9 cellular contexts compared by ENCODE assay signal in the genomic region with DNA sequence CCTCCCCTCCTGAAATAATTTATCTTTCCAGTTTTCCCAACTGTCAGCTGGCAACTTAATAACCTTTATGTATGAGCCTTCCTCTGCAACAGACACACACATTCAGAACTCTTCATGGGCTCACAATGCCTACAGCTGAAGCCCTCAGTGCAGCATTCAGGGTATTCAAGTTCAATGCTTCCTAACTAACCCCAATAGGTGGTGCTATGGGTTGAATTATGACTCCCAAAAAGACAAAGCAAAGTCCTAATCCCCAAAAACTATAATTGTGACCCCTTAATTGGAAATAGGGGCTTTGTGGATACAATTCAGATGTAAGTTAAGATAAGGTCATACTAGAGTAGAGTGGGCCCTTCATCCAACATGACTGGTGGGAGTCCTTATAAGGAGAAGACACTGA.
DNase-seq lines count a peak whose midpoint lies in the region; ATAC-seq, FAIRE-seq and TF ChIP-seq lines count a peak whose summit lies in the region.
"Had no signal": no experiment of that assay in that cellular context is flagged by ENCODE, and none has a peak within 500 bp of the region (broad histone marks: within the 10 kb centered on the region; RNA-seq: fewer than 3 reads in every experiment).

No MANE protein-coding gene starts in this region.

- in situ Hi-C loops in IMR-90 (cut with MboI; ENCODE audit: low sequenced_read_pairs) = no loop called here

- H3K27me3 Mint-ChIP-seq in astrocyte (ENCODE audit: low read depth, unreplicated experiment) = no peaks in the 10 kb centered on the region

- no peak overlapping the region for H2BK5ac ChIP-seq in IMR-90 (ENCODE audit: low read depth, low read length, poor library complexity, severe bottlenecking)

- H2AK5ac ChIP-seq in IMR-90 (ENCODE audit: low read depth, low read length) = no peak overlapping the region

- TF ChIP-seq POLR2A in IMR-90 (IDR thresholded peaks at IDR 0.05; ENCODE audit: low read depth, low read length) = no peak
- TF ChIP-seq POLR2A in suprapubic skin (IDR thresholded peaks at IDR 0.05) = no peak

- CTCF ChIA-PET in IMR-90 (lab: Yijun Ruan, JAX) = no interaction called here

- no peaks in the 10 kb centered on the region for H3K79me1 ChIP-seq in IMR-90 (ENCODE audit: low read depth in 1 of 2, low read length in 2 of 2)

- no peak overlapping the region for H4K91ac ChIP-seq in IMR-90 (ENCODE audit: insufficient read depth, low read depth, low read length)

- H3K79me2 ChIP-seq in astrocyte (ENCODE audit: insufficient read depth, low read length) = no peaks in the 10 kb centered on the region

- H3K4me3 ChIP-seq in IMR-90 (ENCODE audit: insufficient read depth, low read depth, low read length) (no peak overlapping the region), astrocyte (ENCODE audit: insufficient read depth, low read depth, low read length) (no peak overlapping the region), suprapubic skin (no peak overlapping the region), MG63 (no peak overlapping the region)
- H3K4me3 ChIP-seq: transverse colon had no signal

- no peak overlapping the region for H3K18ac ChIP-seq in IMR-90 (ENCODE audit: low read depth, low read length)

- H4K20me1 ChIP-seq in IMR-90 (ENCODE audit: insufficient read depth, low read length) (no peaks in the 10 kb centered on the region), astrocyte (ENCODE audit: insufficient read depth, low read length) (no peaks in the 10 kb centered on the region)

- ATAC-seq in IMR-90 (ENCODE audit: low read depth) = no peak
- ATAC-seq in left lobe of liver = peak; percentile 44

- H3K4ac ChIP-seq in IMR-90 (ENCODE audit: low read depth, low read length) = no peak overlapping the region

- H3K9me1 ChIP-seq in IMR-90 (ENCODE audit: insufficient read depth, low read length) = no peaks in the 10 kb centered on the region

- no peak overlapping the region for H2BK15ac ChIP-seq in IMR-90 (ENCODE audit: low read depth, low read length)

- H2AFZ ChIP-seq in IMR-90 (replicated peaks; ENCODE audit: low read length, poor library complexity) (no peak overlapping the region), astrocyte (ENCODE audit: low read depth, low read length) (no peak overlapping the region)

- no peak overlapping the region for H3K23ac ChIP-seq in IMR-90 (ENCODE audit: low read depth, low read length)

- H3K4me3 Mint-ChIP-seq in astrocyte (ENCODE audit: unreplicated experiment) = no peak overlapping the region

- H3K36me3 Mint-ChIP-seq in astrocyte (ENCODE audit: low read depth, unreplicated experiment) = no peaks in the 10 kb centered on the region

- H3K9me3 Mint-ChIP-seq in astrocyte (ENCODE audit: unreplicated experiment) = no peaks in the 10 kb centered on the region

- no peak overlapping the region for H3K27ac Mint-ChIP-seq in astrocyte (ENCODE audit: unreplicated experiment)

- no peak overlapping the region for H4K8ac ChIP-seq in IMR-90 (ENCODE audit: low read depth in 2 of 2, low read length in 2 of 2)

- DNase-seq in GM10266 (ENCODE audit: extremely low spot score) = no peak
- DNase-seq in IMR-90 = peak; percentile 21
- DNase-seq in astrocyte (ENCODE audit: low read depth) = no peak
- DNase-seq in left lobe of liver (ENCODE audit: low spot score) = no peak
- DNase-seq in suprapubic skin (ENCODE audit: low spot score in 2 of 2) = no peak
- DNase-seq in MG63 = no peak
- no peak for DNase-seq in frontal cortex (ENCODE audit: low spot score in 2 of 2)
- DNase-seq: transverse colon had no signal

- peaks cover 3% of the 10 kb centered on the region; the same call in 1 of the 2 replicates for H3K9me3 ChIP-seq in IMR-90 (ENCODE audit: control insufficient read depth, insufficient read depth, low read length)
- H3K9me3 ChIP-seq in astrocyte (ENCODE audit: insufficient read depth, low read depth, low read length) = no peaks in the 10 kb centered on the region
- no peaks in the 10 kb centered on the region for H3K9me3 ChIP-seq in suprapubic skin
- H3K9me3 ChIP-seq in MG63 = no peaks in the 10 kb centered on the region
- H3K9me3 ChIP-seq: transverse colon had no signal

- H3K9ac ChIP-seq in IMR-90 (ENCODE audit: low read depth, low read length) (no peak overlapping the region), astrocyte (ENCODE audit: low read length) (no peak overlapping the region)

- H3K4me2 ChIP-seq in IMR-90 (ENCODE audit: low read depth, low read length) (no peak overlapping the region), astrocyte (ENCODE audit: low read length) (no peak overlapping the region)

- BruUV-seq in IMR-90 (replicated peaks; lab: Mats Ljungman, UMichigan) = no TSS peak

- H3K27ac ChIP-seq in IMR-90 (ENCODE audit: insufficient read depth, low read length) (no peak overlapping the region), astrocyte (ENCODE audit: low read depth, low read length) (no peak overlapping the region), suprapubic skin (no peak overlapping the region)
- H3K27ac ChIP-seq: transverse colon had no signal

- H2AK9ac ChIP-seq in IMR-90 (replicated peaks; ENCODE audit: low read depth, low read length, poor library complexity) = no peak overlapping the region

- TF ChIP-seq EP300 in suprapubic skin (IDR thresholded peaks at IDR 0.05) = no peak

- FAIRE-seq in astrocyte (lab: Jason Lieb, UNC) (no peak), frontal cortex (lab: Jason Lieb, UNC) (no peak)
- FAIRE-seq: endothelial cell of umbilical vein had no signal

- POLR2A ChIA-PET in IMR-90 (lab: Charles Lee; ENCODE audit: unreplicated experiment) = no interaction called here

- H3K4me1 ChIP-seq in IMR-90 (ENCODE audit: control insufficient read depth, insufficient read depth, low read length) (no peaks in the 10 kb centered on the region), astrocyte (ENCODE audit: insufficient read depth, low read length) (no peaks in the 10 kb centered on the region), suprapubic skin (no peaks in the 10 kb centered on the region)
- H3K4me1 ChIP-seq: transverse colon had no signal

- H3K14ac ChIP-seq in IMR-90 (replicated peaks; ENCODE audit: low read depth, low read length) = no peak overlapping the region

- peak; percentile 14; the same call in 1 of the 2 replicates for TF ChIP-seq RAD21 in IMR-90 (IDR thresholded peaks at IDR 0.05; ENCODE audit: low read length)

- intact Hi-C loops in IMR-90 (cut with micrococcal nuclease) = loop anchor here (10.0 kb wide), 1 partner anchor 296 kb away; a partner anchor contains a TSS

- no peaks in the 10 kb centered on the region for H3K36me3 ChIP-seq in IMR-90 (ENCODE audit: control insufficient read depth, insufficient read depth, low read length)
- no peaks in the 10 kb centered on the region for H3K36me3 ChIP-seq in astrocyte (ENCODE audit: insufficient read depth, low read length)
- H3K36me3 ChIP-seq in suprapubic skin = no peaks in the 10 kb centered on the region
- H3K36me3 ChIP-seq in MG63 = no peaks in the 10 kb centered on the region
- H3K36me3 ChIP-seq: transverse colon had no signal

- no peak overlapping the region for H2BK120ac ChIP-seq in IMR-90 (ENCODE audit: low read depth, low read length)

- H2BK20ac ChIP-seq in IMR-90 (ENCODE audit: low read depth, low read length) = no peak overlapping the region

- TF ChIP-seq CTCF in GM10266 (IDR thresholded peaks at IDR 0.05; ENCODE audit: control insufficient read depth, insufficient read depth, low read depth, missing control alignments) = peak; percentile 28
- TF ChIP-seq CTCF in IMR-90 (conservative IDR thresholded peaks at IDR 0.05; ENCODE audit: low read depth, low read length) = peak; percentile 33
- peak; percentile 33 for TF ChIP-seq CTCF in astrocyte (IDR thresholded peaks at IDR 0.05; ENCODE audit: insufficient read depth, low read depth, low read length)
- TF ChIP-seq CTCF in suprapubic skin (IDR thresholded peaks at IDR 0.05) = no peak

- no peak overlapping the region for H3K56ac ChIP-seq in IMR-90 (ENCODE audit: extremely low read depth, insufficient read depth, low read length)

- H3K27me3 ChIP-seq in IMR-90 (ENCODE audit: control insufficient read depth, insufficient read depth, low read length) (peaks cover 5% of the 10 kb centered on the region; the same call in 1 of the 2 replicates), astrocyte (ENCODE audit: insufficient read depth, low read length) (no peaks in the 10 kb centered on the region), suprapubic skin (no peaks in the 10 kb centered on the region), MG63 (no peaks in the 10 kb centered on the region)
- H3K27me3 ChIP-seq: transverse colon had no signal

- H4K5ac ChIP-seq in IMR-90 (ENCODE audit: low read depth, low read length) = no peak overlapping the region

- no peaks in the 10 kb centered on the region for H3K4me1 Mint-ChIP-seq in astrocyte (ENCODE audit: low read depth, unreplicated experiment)

- dilution Hi-C loops in IMR-90 (cut with HindIII; ENCODE audit: low sequenced_read_pairs, unreplicated experiment) = no loop called here

TF ChIP-seq in IMR-90, 13 proteins besides CTCF, POLR2A, EP300 and RAD21 (continues in another document):
- TF ChIP-seq CHD1 (IDR thresholded peaks at IDR 0.05; ENCODE audit: low read depth, low read length) = no peak
- TF ChIP-seq BHLHE40 (IDR thresholded peaks at IDR 0.05; ENCODE audit: low read depth, low read length) = no peak
- TF ChIP-seq RFX5 (IDR thresholded peaks at IDR 0.05; ENCODE audit: low read depth, low read length) = no peak
- TF ChIP-seq, protein P1, sequence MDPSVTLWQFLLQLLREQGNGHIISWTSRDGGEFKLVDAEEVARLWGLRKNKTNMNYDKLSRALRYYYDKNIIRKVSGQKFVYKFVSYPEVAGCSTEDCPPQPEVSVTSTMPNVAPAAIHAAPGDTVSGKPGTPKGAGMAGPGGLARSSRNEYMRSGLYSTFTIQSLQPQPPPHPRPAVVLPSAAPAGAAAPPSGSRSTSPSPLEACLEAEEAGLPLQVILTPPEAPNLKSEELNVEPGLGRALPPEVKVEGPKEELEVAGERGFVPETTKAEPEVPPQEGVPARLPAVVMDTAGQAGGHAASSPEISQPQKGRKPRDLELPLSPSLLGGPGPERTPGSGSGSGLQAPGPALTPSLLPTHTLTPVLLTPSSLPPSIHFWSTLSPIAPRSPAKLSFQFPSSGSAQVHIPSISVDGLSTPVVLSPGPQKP (IDR thresholded peaks at IDR 0.05; ENCODE audit: borderline replicate concordance, low read depth, low read length) = no peak
- no peak for TF ChIP-seq MAFK (IDR thresholded peaks at IDR 0.05; ENCODE audit: low read depth, low read length)
- TF ChIP-seq FOS (IDR thresholded peaks at IDR 0.05; ENCODE audit: low read depth, low read length) = no peak
- TF ChIP-seq MXI1 (IDR thresholded peaks at IDR 0.05; ENCODE audit: borderline replicate concordance, low read depth, low read length) = no peak
- TF ChIP-seq RCOR1 (IDR thresholded peaks at IDR 0.05; ENCODE audit: insufficient replicate concordance, low read length) = no peak
- no peak for TF ChIP-seq NFE2L2 (IDR thresholded peaks at IDR 0.05; ENCODE audit: low read depth, low read length)
- TF ChIP-seq MAZ (IDR thresholded peaks at IDR 0.05; ENCODE audit: borderline replicate concordance, low read depth, low read length) = no peak

Comparison
In these comparisons a context has a peak if more than half of its experiments do, and no peak if none do; other contexts are left out.
1. CTCF ChIP-seq: peak in GM10266 (single experiment), IMR-90 (single experiment) and astrocyte (single experiment); none in suprapubic skin (0 of 2).